Comparison of ENCODE assay signal across 8 cellular contexts in the genomic region with DNA sequence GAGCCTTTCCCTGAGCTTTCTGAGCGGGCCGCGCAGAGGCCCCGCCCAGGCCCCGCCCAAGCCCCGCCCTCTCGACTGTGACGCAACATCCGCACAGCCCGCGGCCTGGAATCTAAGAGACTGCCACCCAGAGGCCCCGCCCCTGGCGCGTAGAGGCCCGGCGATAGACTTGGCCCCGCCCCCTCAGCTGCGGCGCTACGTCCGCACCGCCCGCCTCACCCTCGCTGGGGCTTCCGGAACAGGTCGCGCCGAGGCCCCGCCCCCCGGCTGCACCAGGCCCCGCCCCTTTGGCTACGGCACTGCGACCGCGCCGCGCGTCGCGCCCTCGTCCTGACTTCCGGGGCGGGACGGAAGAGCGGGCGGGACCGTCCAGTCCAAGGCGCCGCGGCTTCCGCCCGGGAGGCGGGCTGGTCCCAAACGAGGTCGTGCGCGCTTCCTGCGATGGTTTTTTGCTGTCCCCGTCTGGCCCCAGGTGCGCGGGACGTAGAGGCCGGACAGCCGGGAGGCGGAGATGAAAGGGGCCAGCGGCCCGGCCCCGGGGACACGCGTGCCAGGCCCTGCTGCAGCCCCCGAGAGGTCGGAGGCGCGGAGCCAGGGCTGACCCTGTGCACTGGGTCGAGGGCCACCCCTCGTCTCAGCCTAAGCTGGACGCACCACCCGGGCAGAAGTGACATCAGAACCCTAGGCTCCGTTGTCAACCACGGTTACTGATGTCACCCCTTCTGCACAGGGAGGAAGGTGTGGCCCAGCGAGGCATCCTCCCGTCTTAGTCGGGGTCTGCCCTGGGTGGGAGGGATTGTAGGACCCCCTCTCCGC. TPM values are rescaled to one million over a fixed set of nuclear protein-coding genes. Genes with fewer than 3 reads are reported as not detected.
DNase-seq lines count a peak whose midpoint lies in the region; ATAC-seq and TF ChIP-seq lines count a peak whose summit lies in the region.

No MANE protein-coding gene starts in this region.

- H3K9me3 Mint-ChIP-seq in CD14-positive monocyte: peaks cover 0 to 1% (median 0%) of the 10 kb centered on the region in 7 donors
- H3K9me3 Mint-ChIP-seq in dendritic cell treated with granulocyte-macrophage colony-stimulating factor and Interleukin-4, amounts not matched to agents 40 ng/mL and 50 ng/mL, for 4 days: no peaks in the 10 kb centered on the region

- peaks cover 37% of the 10 kb centered on the region for H3K4me1 Mint-ChIP-seq in CD14-positive monocyte
- H3K4me1 Mint-ChIP-seq in dendritic cell treated with granulocyte-macrophage colony-stimulating factor and Interleukin-4, amounts not matched to agents 40 ng/mL and 50 ng/mL, for 4 days (ENCODE audit: low read depth): peaks cover 36% of the 10 kb centered on the region

- under 1% methylated on average over 84 of the region's 84 CpGs for WGBS in liver

- H3K9me3 ChIP-seq in liver (ENCODE audit: control insufficient read depth in 4 of 4, low read length in 3 of 4): no peaks in the 10 kb centered on the region

- peak overlapping the region; percentile 90 to 95 (median 93) for H3K27ac Mint-ChIP-seq in CD14-positive monocyte
- H3K27ac Mint-ChIP-seq in dendritic cell treated with granulocyte-macrophage colony-stimulating factor and Interleukin-4, amounts not matched to agents 40 ng/mL and 50 ng/mL, for 4 days: peak overlapping the region; percentile 91

- H3K9ac ChIP-seq in liver (ENCODE audit: low read depth in 1 of 2, low read length in 2 of 2): peak overlapping the region; percentile 71 to 73

- H3K27ac ChIP-seq in liver (ENCODE audit: low read depth in 1 of 2, low read length in 2 of 2): peak overlapping the region; percentile 90 to 94

- peaks cover 0 to 3% of the 10 kb centered on the region in 2 donors for H3K36me3 Mint-ChIP-seq in CD14-positive monocyte
- H3K36me3 Mint-ChIP-seq in dendritic cell treated with granulocyte-macrophage colony-stimulating factor and Interleukin-4, amounts not matched to agents 40 ng/mL and 50 ng/mL, for 4 days (ENCODE audit: low read depth): no peaks in the 10 kb centered on the region

- TF ChIP-seq CTCF in CD14-positive monocyte (IDR thresholded peaks at IDR 0.05) (no peak), liver (IDR thresholded peaks at IDR 0.05; ENCODE audit: low read depth, low read length, missing input control) (no peak)

- ATAC-seq in GM19324 (IDR thresholded peaks at IDR 0.05; ENCODE audit: low FRiP score, unreplicated experiment): peak; percentile 93
- ATAC-seq in HG03457 (IDR thresholded peaks at IDR 0.05; ENCODE audit: unreplicated experiment): peak; percentile 84

- peak; percentile 99 for DNase-seq in CD14-positive monocyte (ENCODE audit: low spot score)
- DNase-seq in NCI-H748 treated with DMSO at 0.1 percent for 48 hours (lab: John Stamatoyannopoulos, UW): peak; percentile 97
- peak; percentile 100 for DNase-seq in activated CD4-positive, alpha-beta T cell treated with anti-CD3 and anti-CD28 coated beads, Interleukin-2, amount 50 U/mL, for 4 hours
- peak; percentile 100 for DNase-seq in stimulated activated CD4-positive, alpha-beta T cell treated with anti-CD3 and anti-CD28 coated beads, Interleukin-2, amount 100 ng/mL, for 48 hours

- H3K27me3 ChIP-seq in liver (ENCODE audit: control insufficient read depth in 4 of 4, insufficient read depth in 4 of 4, low read length in 3 of 4): no peaks in the 10 kb centered on the region

- no peak for TF ChIP-seq RAD21 in liver (IDR thresholded peaks at IDR 0.05)

- H3K27me3 Mint-ChIP-seq in CD14-positive monocyte (ENCODE audit: low read depth in 3 of 3): no peaks in the 10 kb centered on the region
- H3K27me3 Mint-ChIP-seq in dendritic cell treated with granulocyte-macrophage colony-stimulating factor and Interleukin-4, amounts not matched to agents 40 ng/mL and 50 ng/mL, for 4 days: no peaks in the 10 kb centered on the region

- H3K4me3 Mint-ChIP-seq in CD14-positive monocyte: peak overlapping the region; percentile 76 to 89
- H3K4me3 Mint-ChIP-seq in dendritic cell treated with granulocyte-macrophage colony-stimulating factor and Interleukin-4, amounts not matched to agents 40 ng/mL and 50 ng/mL, for 4 days: peak overlapping the region; percentile 87

- intact Hi-C loops in CD14-positive monocyte (cut with micrococcal nuclease): loop anchor here (1.0 to 10.0 kb wide), 5 partner anchors 8 to 259 kb away; partner anchors contain the start of gene GTSE1 (in 1 of the 2)
- intact Hi-C loops in dendritic cell treated with granulocyte-macrophage colony-stimulating factor and Interleukin-4, amounts not matched to agents 40 ng/mL and 50 ng/mL, for 4 days (cut with micrococcal nuclease): loop anchor here (2.0 to 5.0 kb wide), 2 partner anchors 21 to 36 kb away; no protein-coding TSS in a partner anchor

- H3K4me3 ChIP-seq in liver (ENCODE audit: low read depth in 1 of 3, low read length in 3 of 3): peak overlapping the region; percentile 67 to 89 (median 85)

- H3K4me1 ChIP-seq in liver (ENCODE audit: control insufficient read depth in 4 of 4, insufficient read depth in 4 of 4, low read length in 3 of 4): peaks cover 0 to 32% (median 29%) of the 10 kb centered on the region in 4 donors

- no peaks in the 10 kb centered on the region for H3K36me3 ChIP-seq in liver (ENCODE audit: control insufficient read depth in 4 of 4, insufficient read depth in 3 of 4, low read depth in 1 of 4, low read length in 3 of 4)

TF ChIP-seq in liver, 16 proteins besides CTCF, POLR2A, EP300 and RAD21:
- TF ChIP-seq YY1 (IDR thresholded peaks at IDR 0.05): peak; percentile 38
- no peak for TF ChIP-seq REST (IDR thresholded peaks at IDR 0.05)
- peak; percentile 70 for TF ChIP-seq SP1 (IDR thresholded peaks at IDR 0.05)
- TF ChIP-seq, protein P1, sequence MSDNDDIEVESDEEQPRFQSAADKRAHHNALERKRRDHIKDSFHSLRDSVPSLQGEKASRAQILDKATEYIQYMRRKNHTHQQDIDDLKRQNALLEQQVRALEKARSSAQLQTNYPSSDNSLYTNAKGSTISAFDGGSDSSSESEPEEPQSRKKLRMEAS (IDR thresholded peaks at IDR 0.05): no peak
- no peak for TF ChIP-seq TAF1 (conservative IDR thresholded peaks at IDR 0.05)
- TF ChIP-seq RXRA (IDR thresholded peaks at IDR 0.05): no peak
- TF ChIP-seq, protein P2, sequence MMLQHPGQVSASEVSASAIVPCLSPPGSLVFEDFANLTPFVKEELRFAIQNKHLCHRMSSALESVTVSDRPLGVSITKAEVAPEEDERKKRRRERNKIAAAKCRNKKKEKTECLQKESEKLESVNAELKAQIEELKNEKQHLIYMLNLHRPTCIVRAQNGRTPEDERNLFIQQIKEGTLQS (IDR thresholded peaks at IDR 0.05): no peak
- TF ChIP-seq HNF4G (IDR thresholded peaks at IDR 0.05): no peak
- no peak for TF ChIP-seq JUND (IDR thresholded peaks at IDR 0.05)
- TF ChIP-seq FOXA2 (IDR thresholded peaks at IDR 0.05): no peak
- TF ChIP-seq EGR1 (IDR thresholded peaks at IDR 0.05; ENCODE audit: low read depth in 2 of 2): peak in 1 of 2 donors; percentile 28
- TF ChIP-seq, protein P3, sequence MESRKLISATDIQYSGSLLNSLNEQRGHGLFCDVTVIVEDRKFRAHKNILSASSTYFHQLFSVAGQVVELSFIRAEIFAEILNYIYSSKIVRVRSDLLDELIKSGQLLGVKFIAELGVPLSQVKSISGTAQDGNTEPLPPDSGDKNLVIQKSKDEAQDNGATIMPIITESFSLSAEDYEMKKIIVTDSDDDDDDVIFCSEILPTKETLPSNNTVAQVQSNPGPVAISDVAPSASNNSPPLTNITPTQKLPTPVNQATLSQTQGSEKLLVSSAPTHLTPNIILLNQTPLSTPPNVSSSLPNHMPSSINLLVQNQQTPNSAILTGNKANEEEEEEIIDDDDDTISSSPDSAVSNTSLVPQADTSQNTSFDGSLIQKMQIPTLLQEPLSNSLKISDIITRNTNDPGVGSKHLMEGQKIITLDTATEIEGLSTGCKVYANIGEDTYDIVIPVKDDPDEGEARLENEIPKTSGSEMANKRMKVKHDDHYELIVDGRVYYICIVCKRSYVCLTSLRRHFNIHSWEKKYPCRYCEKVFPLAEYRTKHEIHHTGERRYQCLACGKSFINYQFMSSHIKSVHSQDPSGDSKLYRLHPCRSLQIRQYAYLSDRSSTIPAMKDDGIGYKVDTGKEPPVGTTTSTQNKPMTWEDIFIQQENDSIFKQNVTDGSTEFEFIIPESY (IDR thresholded peaks at IDR 0.05): no peak
- no peak for TF ChIP-seq NR2F2 (IDR thresholded peaks at IDR 0.05)
- peak; percentile 69 to 92 for TF ChIP-seq GABPA (IDR thresholded peaks at IDR 0.05 in 1 of 2, conservative IDR thresholded peaks at IDR 0.05 in 1 of 2)
- TF ChIP-seq FOXA1 (IDR thresholded peaks at IDR 0.05): peak; percentile 17
- TF ChIP-seq HNF4A (conservative IDR thresholded peaks at IDR 0.05): no peak

RNA-seq across cellular contexts. Expression of gene WNT7B, which starts 59.0 kb away (rescaled TPM):
- polyA plus RNA-seq in CD14-positive monocyte (not detected), liver (under 1 TPM in 1 of 2 donors, not detected in 1; 0.06 TPM)
- total RNA-seq in liver: under 1 TPM in 1 of 2 donors, not detected in 1; 0.28 TPM

Comparison
In these comparisons a context has a peak if more than half of its experiments do, and no peak if none do; other contexts are left out.
1. Peak in every context shown above with its lines: DNase-seq, ATAC-seq, H3K4me3 ChIP-seq and H3K27ac ChIP-seq.